In the genomic region with DNA sequence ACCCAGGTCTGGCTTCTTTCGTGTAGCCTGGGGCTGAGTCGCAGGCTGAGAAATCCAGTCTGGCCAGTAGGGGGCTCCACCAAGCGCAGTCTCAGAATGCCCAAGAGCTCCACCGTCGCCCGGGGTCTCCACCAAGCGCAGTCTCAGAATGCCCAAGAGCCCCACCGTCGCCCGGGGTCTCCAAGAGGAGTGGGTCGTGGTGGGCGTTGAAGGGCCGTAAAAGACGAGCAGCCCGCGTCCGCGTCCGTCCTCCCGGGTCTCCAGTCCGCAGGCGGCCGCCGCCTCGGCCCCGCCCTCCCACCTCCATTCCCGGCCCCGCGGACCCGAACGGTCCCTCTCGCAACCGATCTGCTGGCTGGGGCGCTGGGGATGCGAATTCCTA, we compare ENCODE assay signal across 8 cellular contexts. TPM values are rescaled to one million over a fixed set of nuclear protein-coding genes. Genes with fewer than 3 reads are reported as not detected.
DNase-seq lines count a peak whose midpoint lies in the region; ATAC-seq, FAIRE-seq and TF ChIP-seq lines count a peak whose summit lies in the region.

No MANE protein-coding gene starts in this region.

- H3K27me3 Mint-ChIP-seq in T-helper 2 cell treated with Interferon-gamma antibody and Interleukin-4, amounts not matched to agents 5 μg/mL and 100 μg/mL, for 36 hours (ENCODE audit: low read depth) = no peaks in the 10 kb centered on the region

- H3K4me1 Mint-ChIP-seq in T-helper 2 cell treated with Interferon-gamma antibody and Interleukin-4, amounts not matched to agents 5 μg/mL and 100 μg/mL, for 36 hours (ENCODE audit: low read depth) = peaks cover 48% of the 10 kb centered on the region

- DNase-seq in GM12891 (ENCODE audit: insufficient read length, low spot score) (peak; percentile 68), NCI-H1048 (lab: John Stamatoyannopoulos, UW) (peak; percentile 10), anterior cingulate cortex (lab: John Stamatoyannopoulos, UW) (peak in 57 of 58 donors; percentile 47 to 92 (median 75)), hepatic stellate cell (ENCODE audit: low spot score) (peak; percentile 88), renal cortical epithelial cell (ENCODE audit: low read depth) (peak; percentile 67), vagina (ENCODE audit: extremely low spot score in 2 of 2) (no peak)
- DNase-seq in T-helper 2 cell treated with Interferon-gamma antibody and Interleukin-4, amounts not matched to agents 5 μg/mL and 100 μg/mL, for 36 hours (ENCODE audit: low spot score) = peak; percentile 80

- peaks cover 5% of the 10 kb centered on the region for H3K36me3 Mint-ChIP-seq in T-helper 2 cell treated with Interferon-gamma antibody and Interleukin-4, amounts not matched to agents 5 μg/mL and 100 μg/mL, for 36 hours (ENCODE audit: low read depth)

- H3K4me3 Mint-ChIP-seq in T-helper 2 cell treated with Interferon-gamma antibody and Interleukin-4, amounts not matched to agents 5 μg/mL and 100 μg/mL, for 36 hours = peak overlapping the region; percentile 86

- intact Hi-C loops in vagina (cut with DNase I) = loop anchor here (5.0 kb wide), 1 partner anchor 93 kb away; the partner anchor contains the start of gene CASP2

- no peaks in the 10 kb centered on the region for H3K36me3 ChIP-seq in vagina

- peak overlapping the region; percentile 94 for H3K27ac ChIP-seq in vagina

- no peaks in the 10 kb centered on the region for H3K9me3 ChIP-seq in vagina

- TF ChIP-seq POLR2A in GM12891 (IDR thresholded peaks at IDR 0.05; ENCODE audit: low read depth, low read length) (no peak), vagina (IDR thresholded peaks at IDR 0.05) (peak in 1 of 2 donors; percentile 25)

- peaks cover 54% of the 10 kb centered on the region for H3K4me1 ChIP-seq in vagina

- peak overlapping the region; percentile 86 for H3K27ac Mint-ChIP-seq in T-helper 2 cell treated with Interferon-gamma antibody and Interleukin-4, amounts not matched to agents 5 μg/mL and 100 μg/mL, for 36 hours

- ATAC-seq in HG02623 (IDR thresholded peaks at IDR 0.05; ENCODE audit: unreplicated experiment) = peak; percentile 48

- no peak for FAIRE-seq in GM12891 (lab: Jason Lieb, UNC)

- H3K27me3 ChIP-seq in vagina = no peaks in the 10 kb centered on the region

- peak overlapping the region; percentile 93 to 99 for H3K4me3 ChIP-seq in vagina

- no peaks in the 10 kb centered on the region for H3K9me3 Mint-ChIP-seq in T-helper 2 cell treated with Interferon-gamma antibody and Interleukin-4, amounts not matched to agents 5 μg/mL and 100 μg/mL, for 36 hours

- TF ChIP-seq CTCF in vagina (IDR thresholded peaks at IDR 0.05) = peak; percentile 84 to 87 (median 84)

TF ChIP-seq in GM12891, 5 proteins besides CTCF, POLR2A, EP300 and RAD21:
- TF ChIP-seq POU2F2 (IDR thresholded peaks at IDR 0.05; ENCODE audit: low read depth, low read length) (no peak), PAX5 (IDR thresholded peaks at IDR 0.05; ENCODE audit: insufficient read depth, low read length, severe bottlenecking) (no peak), TAF1 (IDR thresholded peaks at IDR 0.05; ENCODE audit: low read depth, low read length) (no peak), POLR2AphosphoS5 (IDR thresholded peaks at IDR 0.05; ENCODE audit: low read depth, low read length) (no peak), SPI1 (IDR thresholded peaks at IDR 0.05; ENCODE audit: low read depth, low read length) (no peak)

RNA-seq across cellular contexts. Expression of gene ZYX, which starts 0.9 kb away (rescaled TPM):
- polyA plus RNA-seq in GM12891 (2012; ENCODE audit: low read depth, missing spikeins) = 69.6 TPM
- total RNA-seq in renal cortical epithelial cell (14.4 and 92.3 TPM in 2 replicates), vagina (86.2 TPM)

RNA-seq across cellular contexts. Expression of gene FAM131B, which starts 17.7 kb away (rescaled TPM):
- 0.03 TPM for polyA plus RNA-seq in GM12891 (2012; ENCODE audit: low read depth, missing spikeins)
- total RNA-seq in renal cortical epithelial cell = 1.0 and 4.2 TPM in 2 replicates
- total RNA-seq in vagina = 1.5 TPM

RNA-seq across cellular contexts. Expression of gene EPHA1, which starts 28.4 kb away (rescaled TPM):
- polyA plus RNA-seq in GM12891 (2012; ENCODE audit: low read depth, missing spikeins) = 0.72 TPM
- 4.8 and 13.7 TPM in 2 replicates for total RNA-seq in renal cortical epithelial cell
- total RNA-seq in vagina = 51.3 TPM

Comparison
In these comparisons a context has a peak if more than half of its experiments do, and no peak if none do; other contexts are left out.
1. DNase-seq: peak in GM12891 (single experiment), NCI-H1048 (single experiment), T-helper 2 cell treated with Interferon-gamma antibody and Interleukin-4, amounts not matched to agents 5 μg/mL and 100 μg/mL, for 36 hours (single experiment), anterior cingulate cortex (57 of 58), hepatic stellate cell (single experiment) and renal cortical epithelial cell (single experiment); none in vagina (0 of 2).